Comparison of ENCODE assay signal across 1 cellular context in genomic region chr2:113174369-113174735, GRCh38.
A peak's percentile ranks its signal among the peaks of the same experiment; 100 is the strongest.
TF ChIP-seq lines count a peak whose summit lies in the region.

No MANE protein-coding gene starts in this region.

TF ChIP-seq in GM12878, 131 proteins besides CTCF, POLR2A, EP300 and RAD21:
- TF ChIP-seq CREM (IDR thresholded peaks at IDR 0.05; ENCODE audit: low read depth) (no peak), SMC3 (IDR thresholded peaks at IDR 0.05; ENCODE audit: borderline replicate concordance, low read length) (0 out of 2 replicates have a peak, but pooled peaks have one; percentile 9)
